ENCODE assay signal across 8 cellular contexts in the genomic region with DNA sequence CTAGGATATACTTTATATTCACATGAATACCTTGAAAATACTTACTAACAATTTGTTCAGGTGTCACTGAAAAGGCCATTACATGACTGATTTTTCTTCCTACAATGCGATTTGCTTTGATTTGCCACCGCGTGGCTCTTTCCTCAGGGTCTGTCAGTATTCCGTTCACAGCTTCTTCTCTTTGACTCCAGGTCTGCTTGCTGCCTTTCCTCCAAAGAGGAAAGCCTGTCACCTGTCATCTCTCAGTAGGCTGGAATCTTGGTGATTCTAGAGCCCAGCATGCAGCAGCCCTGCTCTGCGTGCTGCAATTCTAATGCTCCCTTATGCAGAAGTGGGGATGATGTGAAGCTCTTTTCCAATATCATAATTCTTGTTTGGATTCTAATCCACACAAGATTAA. TPM values are rescaled to one million over a fixed set of nuclear protein-coding genes. Genes with fewer than 3 reads are reported as not detected.
"Had no signal": no experiment of that assay in that cellular context is flagged by ENCODE, and none has a peak within 500 bp of the region (broad histone marks: within the 10 kb centered on the region; RNA-seq: fewer than 3 reads in every experiment).

No MANE protein-coding gene starts in this region.

- H3K9ac ChIP-seq: GM23248 had no signal

- H3K9me3 ChIP-seq: HAP-1 had no signal

- H2AFZ ChIP-seq: GM23248, GM23338 had no signal

- DNase-seq: GM23248, GOT3, H7, H9, HCEC 1CT, HFFc6 had no signal

- H3K4me3 ChIP-seq: GM23248, GM23338, HAP-1 had no signal

- H3K36me3 ChIP-seq: HAP-1 had no signal

- H3K4me2 ChIP-seq: GM23338 had no signal

- H3K27ac ChIP-seq: GM23248 had no signal

RNA-seq across cellular contexts. Expression of gene SIAH3, which starts 33.6 kb away (rescaled TPM):
- polyA plus RNA-seq: GM23248 had no signal
